In the genomic region with DNA sequence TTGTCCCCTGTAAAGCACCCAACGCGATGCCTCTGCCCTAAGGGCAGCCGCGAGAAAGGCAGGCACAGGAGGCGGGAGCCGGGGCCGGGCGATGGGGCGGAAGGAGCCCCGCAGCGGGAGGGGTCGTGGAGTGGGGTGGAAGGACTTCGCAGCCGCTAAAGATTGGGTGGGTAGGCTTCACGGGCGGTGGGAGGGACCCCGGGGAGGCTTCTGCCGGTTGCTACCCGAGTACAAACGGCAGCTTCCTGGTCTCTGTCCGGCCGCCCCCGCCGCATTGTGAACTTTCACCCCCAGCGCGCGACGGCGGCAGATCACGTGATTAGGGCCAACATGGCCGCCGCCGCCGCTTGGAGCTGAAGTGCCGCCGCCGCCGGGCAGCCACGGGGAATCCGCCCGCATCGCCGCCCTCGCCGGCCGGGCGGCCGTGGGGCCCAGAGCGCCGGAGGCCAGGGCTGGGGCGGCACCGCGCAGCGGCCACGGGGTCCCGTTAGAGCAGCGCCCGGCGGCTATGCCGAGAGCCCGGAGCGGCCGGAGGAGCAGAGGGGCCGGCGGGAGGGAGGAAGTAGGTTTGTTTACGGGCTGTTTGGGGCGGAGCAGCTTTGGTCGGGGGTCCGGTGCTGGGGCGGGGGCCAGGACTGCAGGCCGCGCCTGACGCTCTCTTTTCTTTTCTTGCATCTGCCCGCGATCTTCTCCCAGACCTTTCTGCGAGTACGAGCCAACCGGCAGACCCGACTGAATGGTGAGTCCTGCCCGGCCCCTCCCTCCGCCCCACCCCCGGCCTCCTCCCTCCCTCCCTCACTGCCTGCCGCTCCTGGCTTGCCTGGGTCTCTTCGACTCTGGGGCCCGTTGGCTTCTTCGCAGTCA, we compare ENCODE assay signal across 1 cellular context.
TF ChIP-seq lines count a peak whose summit lies in the region.

No MANE protein-coding gene starts in this region.

TF ChIP-seq in HepG2, 621 proteins besides CTCF, POLR2A, EP300 and RAD21 (continued from another document and continues in another):
- TF ChIP-seq, protein P1, sequence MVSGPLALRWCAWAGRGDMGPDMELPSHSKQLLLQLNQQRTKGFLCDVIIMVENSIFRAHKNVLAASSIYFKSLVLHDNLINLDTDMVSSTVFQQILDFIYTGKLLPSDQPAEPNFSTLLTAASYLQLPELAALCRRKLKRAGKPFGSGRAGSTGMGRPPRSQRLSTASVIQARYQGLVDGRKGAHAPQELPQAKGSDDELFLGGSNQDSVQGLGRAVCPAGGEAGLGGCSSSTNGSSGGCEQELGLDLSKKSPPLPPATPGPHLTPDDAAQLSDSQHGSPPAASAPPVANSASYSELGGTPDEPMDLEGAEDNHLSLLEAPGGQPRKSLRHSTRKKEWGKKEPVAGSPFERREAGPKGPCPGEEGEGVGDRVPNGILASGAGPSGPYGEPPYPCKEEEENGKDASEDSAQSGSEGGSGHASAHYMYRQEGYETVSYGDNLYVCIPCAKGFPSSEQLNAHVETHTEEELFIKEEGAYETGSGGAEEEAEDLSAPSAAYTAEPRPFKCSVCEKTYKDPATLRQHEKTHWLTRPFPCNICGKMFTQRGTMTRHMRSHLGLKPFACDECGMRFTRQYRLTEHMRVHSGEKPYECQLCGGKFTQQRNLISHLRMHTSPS (CRISPR knock-in tag; IDR thresholded peaks at IDR 0.05; ENCODE audit: low read depth): peak; percentile 48; the same call in 1 of the 2 replicates
- TF ChIP-seq ZNF138 (CRISPR knock-in tag; IDR thresholded peaks at IDR 0.05; ENCODE audit: low read depth) (0 out of 2 replicates have a peak, but pooled peaks have one; percentile 72), ZBTB20 (CRISPR knock-in tag; IDR thresholded peaks at IDR 0.05; ENCODE audit: borderline replicate concordance, low read depth) (peak; percentile 57; the same call in 1 of the 2 replicates), PCBP2 (optimal IDR thresholded peaks at IDR 0.05; ENCODE audit: low read depth, low read length, poor library complexity, severe bottlenecking) (no peak), ARNTL (CRISPR knock-in tag; IDR thresholded peaks at IDR 0.05) (0 out of 2 replicates have a peak, but pooled peaks have one; percentile 45), KDM6A (CRISPR knock-in tag; IDR thresholded peaks at IDR 0.05; ENCODE audit: low read depth) (no peak), KAT8 (CRISPR knock-in tag; IDR thresholded peaks at IDR 0.05) (peak; percentile 95), AGO2 (optimal IDR thresholded peaks at IDR 0.05; ENCODE audit: low read depth, low read length) (peak; percentile 95), YEATS4 (CRISPR knock-in tag; IDR thresholded peaks at IDR 0.05; ENCODE audit: borderline replicate concordance) (peak; percentile 81; the same call in 1 of the 2 replicates), DMAP1 (CRISPR knock-in tag; IDR thresholded peaks at IDR 0.05) (no peak), ZNF850 (CRISPR knock-in tag; conservative IDR thresholded peaks at IDR 0.05) (no peak), ZFP90 (CRISPR knock-in tag; IDR thresholded peaks at IDR 0.05; ENCODE audit: borderline replicate concordance) (no peak), ZNF10 (CRISPR knock-in tag; IDR thresholded peaks at IDR 0.05; ENCODE audit: borderline replicate concordance, low read depth) (no peak), SETDB1 (CRISPR knock-in tag; IDR thresholded peaks at IDR 0.05; ENCODE audit: borderline replicate concordance) (no peak), KLF9 (CRISPR knock-in tag; IDR thresholded peaks at IDR 0.05; ENCODE audit: low read depth) (no peak), SOX5 (CRISPR knock-in tag; IDR thresholded peaks at IDR 0.05; ENCODE audit: borderline replicate concordance) (no peak), GLI4 (CRISPR knock-in tag; IDR thresholded peaks at IDR 0.05; ENCODE audit: borderline replicate concordance) (no peak), HNF4G (IDR thresholded peaks at IDR 0.05; ENCODE audit: borderline replicate concordance, low read depth, low read length) (peak; percentile 61; the same call in 1 of the 2 replicates), HNF4G (CRISPR knock-in tag; IDR thresholded peaks at IDR 0.05; ENCODE audit: borderline replicate concordance, low read depth) (no peak; the same call in 1 of the 2 replicates), ZFP36L1 (CRISPR knock-in tag; IDR thresholded peaks at IDR 0.05) (no peak), ZNF674 (CRISPR knock-in tag; IDR thresholded peaks at IDR 0.05; ENCODE audit: low read depth) (0 out of 2 replicates have a peak, but pooled peaks have one; percentile 86), PHB2 (IDR thresholded peaks at IDR 0.05; ENCODE audit: partially characterized antibody) (no peak), ZBTB38 (CRISPR knock-in tag; IDR thresholded peaks at IDR 0.05) (peak; percentile 52; the same call in 1 of the 2 replicates), ZNF12 (CRISPR knock-in tag; IDR thresholded peaks at IDR 0.05) (0 out of 2 replicates have a peak, but pooled peaks have one; percentile 25), ZNF547 (CRISPR knock-in tag; IDR thresholded peaks at IDR 0.05) (peak; percentile 72; the same call in 1 of the 2 replicates), JUNB (CRISPR knock-in tag; IDR thresholded peaks at IDR 0.05; ENCODE audit: borderline replicate concordance) (no peak), CEBPB (IDR thresholded peaks at IDR 0.05; ENCODE audit: borderline replicate concordance, low read depth, low read length) (no peak)
- TF ChIP-seq, protein P2, sequence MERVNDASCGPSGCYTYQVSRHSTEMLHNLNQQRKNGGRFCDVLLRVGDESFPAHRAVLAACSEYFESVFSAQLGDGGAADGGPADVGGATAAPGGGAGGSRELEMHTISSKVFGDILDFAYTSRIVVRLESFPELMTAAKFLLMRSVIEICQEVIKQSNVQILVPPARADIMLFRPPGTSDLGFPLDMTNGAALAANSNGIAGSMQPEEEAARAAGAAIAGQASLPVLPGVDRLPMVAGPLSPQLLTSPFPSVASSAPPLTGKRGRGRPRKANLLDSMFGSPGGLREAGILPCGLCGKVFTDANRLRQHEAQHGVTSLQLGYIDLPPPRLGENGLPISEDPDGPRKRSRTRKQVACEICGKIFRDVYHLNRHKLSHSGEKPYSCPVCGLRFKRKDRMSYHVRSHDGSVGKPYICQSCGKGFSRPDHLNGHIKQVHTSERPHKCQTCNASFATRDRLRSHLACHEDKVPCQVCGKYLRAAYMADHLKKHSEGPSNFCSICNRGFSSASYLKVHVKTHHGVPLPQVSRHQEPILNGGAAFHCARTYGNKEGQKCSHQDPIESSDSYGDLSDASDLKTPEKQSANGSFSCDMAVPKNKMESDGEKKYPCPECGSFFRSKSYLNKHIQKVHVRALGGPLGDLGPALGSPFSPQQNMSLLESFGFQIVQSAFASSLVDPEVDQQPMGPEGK (CRISPR knock-in tag; IDR thresholded peaks at IDR 0.05): peak; percentile 81
- TF ChIP-seq, protein P3, sequence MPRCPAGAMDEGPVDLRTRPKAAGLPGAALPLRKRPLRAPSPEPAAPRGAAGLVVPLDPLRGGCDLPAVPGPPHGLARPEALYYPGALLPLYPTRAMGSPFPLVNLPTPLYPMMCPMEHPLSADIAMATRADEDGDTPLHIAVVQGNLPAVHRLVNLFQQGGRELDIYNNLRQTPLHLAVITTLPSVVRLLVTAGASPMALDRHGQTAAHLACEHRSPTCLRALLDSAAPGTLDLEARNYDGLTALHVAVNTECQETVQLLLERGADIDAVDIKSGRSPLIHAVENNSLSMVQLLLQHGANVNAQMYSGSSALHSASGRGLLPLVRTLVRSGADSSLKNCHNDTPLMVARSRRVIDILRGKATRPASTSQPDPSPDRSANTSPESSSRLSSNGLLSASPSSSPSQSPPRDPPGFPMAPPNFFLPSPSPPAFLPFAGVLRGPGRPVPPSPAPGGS (CRISPR knock-in tag; IDR thresholded peaks at IDR 0.05): peak; percentile 66; the same call in 1 of the 2 replicates
- TF ChIP-seq, protein P4, sequence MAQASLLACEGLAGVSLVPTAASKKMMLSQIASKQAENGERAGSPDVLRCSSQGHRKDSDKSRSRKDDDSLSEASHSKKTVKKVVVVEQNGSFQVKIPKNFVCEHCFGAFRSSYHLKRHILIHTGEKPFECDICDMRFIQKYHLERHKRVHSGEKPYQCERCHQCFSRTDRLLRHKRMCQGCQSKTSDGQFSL (CRISPR knock-in tag; IDR thresholded peaks at IDR 0.05): no peak
- TF ChIP-seq, protein P5, sequence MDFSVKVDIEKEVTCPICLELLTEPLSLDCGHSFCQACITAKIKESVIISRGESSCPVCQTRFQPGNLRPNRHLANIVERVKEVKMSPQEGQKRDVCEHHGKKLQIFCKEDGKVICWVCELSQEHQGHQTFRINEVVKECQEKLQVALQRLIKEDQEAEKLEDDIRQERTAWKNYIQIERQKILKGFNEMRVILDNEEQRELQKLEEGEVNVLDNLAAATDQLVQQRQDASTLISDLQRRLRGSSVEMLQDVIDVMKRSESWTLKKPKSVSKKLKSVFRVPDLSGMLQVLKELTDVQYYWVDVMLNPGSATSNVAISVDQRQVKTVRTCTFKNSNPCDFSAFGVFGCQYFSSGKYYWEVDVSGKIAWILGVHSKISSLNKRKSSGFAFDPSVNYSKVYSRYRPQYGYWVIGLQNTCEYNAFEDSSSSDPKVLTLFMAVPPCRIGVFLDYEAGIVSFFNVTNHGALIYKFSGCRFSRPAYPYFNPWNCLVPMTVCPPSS (IDR thresholded peaks at IDR 0.05): no peak
- TF ChIP-seq, protein P6, sequence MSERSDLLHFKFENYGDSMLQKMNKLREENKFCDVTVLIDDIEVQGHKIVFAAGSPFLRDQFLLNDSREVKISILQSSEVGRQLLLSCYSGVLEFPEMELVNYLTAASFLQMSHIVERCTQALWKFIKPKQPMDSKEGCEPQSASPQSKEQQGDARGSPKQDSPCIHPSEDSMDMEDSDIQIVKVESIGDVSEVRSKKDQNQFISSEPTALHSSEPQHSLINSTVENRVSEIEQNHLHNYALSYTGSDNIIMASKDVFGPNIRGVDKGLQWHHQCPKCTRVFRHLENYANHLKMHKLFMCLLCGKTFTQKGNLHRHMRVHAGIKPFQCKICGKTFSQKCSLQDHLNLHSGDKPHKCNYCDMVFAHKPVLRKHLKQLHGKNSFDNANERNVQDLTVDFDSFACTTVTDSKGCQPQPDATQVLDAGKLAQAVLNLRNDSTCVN (CRISPR knock-in tag; IDR thresholded peaks at IDR 0.05; ENCODE audit: borderline replicate concordance): 0 out of 2 replicates have a peak, but pooled peaks have one; percentile 34
- TF ChIP-seq, protein P7, sequence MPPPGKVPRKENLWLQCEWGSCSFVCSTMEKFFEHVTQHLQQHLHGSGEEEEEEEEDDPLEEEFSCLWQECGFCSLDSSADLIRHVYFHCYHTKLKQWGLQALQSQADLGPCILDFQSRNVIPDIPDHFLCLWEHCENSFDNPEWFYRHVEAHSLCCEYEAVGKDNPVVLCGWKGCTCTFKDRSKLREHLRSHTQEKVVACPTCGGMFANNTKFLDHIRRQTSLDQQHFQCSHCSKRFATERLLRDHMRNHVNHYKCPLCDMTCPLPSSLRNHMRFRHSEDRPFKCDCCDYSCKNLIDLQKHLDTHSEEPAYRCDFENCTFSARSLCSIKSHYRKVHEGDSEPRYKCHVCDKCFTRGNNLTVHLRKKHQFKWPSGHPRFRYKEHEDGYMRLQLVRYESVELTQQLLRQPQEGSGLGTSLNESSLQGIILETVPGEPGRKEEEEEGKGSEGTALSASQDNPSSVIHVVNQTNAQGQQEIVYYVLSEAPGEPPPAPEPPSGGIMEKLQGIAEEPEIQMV (CRISPR knock-in tag; IDR thresholded peaks at IDR 0.05; ENCODE audit: low read depth): 0 out of 2 replicates have a peak, but pooled peaks have one; percentile 31
- TF ChIP-seq, protein P8, sequence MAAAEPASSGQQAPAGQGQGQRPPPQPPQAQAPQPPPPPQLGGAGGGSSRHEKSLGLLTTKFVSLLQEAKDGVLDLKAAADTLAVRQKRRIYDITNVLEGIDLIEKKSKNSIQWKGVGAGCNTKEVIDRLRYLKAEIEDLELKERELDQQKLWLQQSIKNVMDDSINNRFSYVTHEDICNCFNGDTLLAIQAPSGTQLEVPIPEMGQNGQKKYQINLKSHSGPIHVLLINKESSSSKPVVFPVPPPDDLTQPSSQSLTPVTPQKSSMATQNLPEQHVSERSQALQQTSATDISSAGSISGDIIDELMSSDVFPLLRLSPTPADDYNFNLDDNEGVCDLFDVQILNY (CRISPR knock-in tag; conservative IDR thresholded peaks at IDR 0.05): no peak; the same call in 1 of the 2 replicates
- TF ChIP-seq, protein P9, sequence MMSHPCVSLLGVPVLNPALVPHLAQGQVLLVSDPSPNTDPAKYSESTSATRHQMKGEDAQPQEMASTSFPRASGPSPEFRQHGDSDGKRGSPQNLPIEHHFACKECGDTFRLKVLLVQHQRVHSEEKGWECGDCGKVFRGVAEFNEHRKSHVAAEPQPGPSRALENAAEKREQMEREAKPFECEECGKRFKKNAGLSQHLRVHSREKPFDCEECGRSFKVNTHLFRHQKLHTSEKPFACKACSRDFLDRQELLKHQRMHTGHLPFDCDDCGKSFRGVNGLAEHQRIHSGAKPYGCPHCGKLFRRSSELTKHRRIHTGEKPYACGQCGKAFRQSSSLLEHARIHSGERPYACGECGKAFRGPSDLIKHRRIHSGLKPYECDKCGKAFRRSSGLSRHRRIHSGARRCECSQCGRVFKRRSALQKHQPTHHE (CRISPR knock-in tag; IDR thresholded peaks at IDR 0.05; ENCODE audit: borderline replicate concordance): 0 out of 2 replicates have a peak, but pooled peaks have one; percentile 35
- TF ChIP-seq, protein P10, sequence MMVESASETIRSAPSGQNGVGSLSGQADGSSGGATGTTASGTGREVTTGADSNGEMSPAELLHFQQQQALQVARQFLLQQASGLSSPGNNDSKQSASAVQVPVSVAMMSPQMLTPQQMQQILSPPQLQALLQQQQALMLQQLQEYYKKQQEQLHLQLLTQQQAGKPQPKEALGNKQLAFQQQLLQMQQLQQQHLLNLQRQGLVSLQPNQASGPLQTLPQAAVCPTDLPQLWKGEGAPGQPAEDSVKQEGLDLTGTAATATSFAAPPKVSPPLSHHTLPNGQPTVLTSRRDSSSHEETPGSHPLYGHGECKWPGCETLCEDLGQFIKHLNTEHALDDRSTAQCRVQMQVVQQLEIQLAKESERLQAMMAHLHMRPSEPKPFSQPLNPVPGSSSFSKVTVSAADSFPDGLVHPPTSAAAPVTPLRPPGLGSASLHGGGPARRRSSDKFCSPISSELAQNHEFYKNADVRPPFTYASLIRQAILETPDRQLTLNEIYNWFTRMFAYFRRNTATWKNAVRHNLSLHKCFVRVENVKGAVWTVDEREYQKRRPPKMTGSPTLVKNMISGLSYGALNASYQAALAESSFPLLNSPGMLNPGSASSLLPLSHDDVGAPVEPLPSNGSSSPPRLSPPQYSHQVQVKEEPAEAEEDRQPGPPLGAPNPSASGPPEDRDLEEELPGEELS (CRISPR knock-in tag; IDR thresholded peaks at IDR 0.05): 0 out of 2 replicates have a peak, but pooled peaks have one; percentile 17
- TF ChIP-seq, protein P11, sequence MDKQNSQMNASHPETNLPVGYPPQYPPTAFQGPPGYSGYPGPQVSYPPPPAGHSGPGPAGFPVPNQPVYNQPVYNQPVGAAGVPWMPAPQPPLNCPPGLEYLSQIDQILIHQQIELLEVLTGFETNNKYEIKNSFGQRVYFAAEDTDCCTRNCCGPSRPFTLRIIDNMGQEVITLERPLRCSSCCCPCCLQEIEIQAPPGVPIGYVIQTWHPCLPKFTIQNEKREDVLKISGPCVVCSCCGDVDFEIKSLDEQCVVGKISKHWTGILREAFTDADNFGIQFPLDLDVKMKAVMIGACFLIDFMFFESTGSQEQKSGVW (CRISPR knock-in tag; IDR thresholded peaks at IDR 0.05; ENCODE audit: borderline replicate concordance): no peak
- TF ChIP-seq, protein P12, sequence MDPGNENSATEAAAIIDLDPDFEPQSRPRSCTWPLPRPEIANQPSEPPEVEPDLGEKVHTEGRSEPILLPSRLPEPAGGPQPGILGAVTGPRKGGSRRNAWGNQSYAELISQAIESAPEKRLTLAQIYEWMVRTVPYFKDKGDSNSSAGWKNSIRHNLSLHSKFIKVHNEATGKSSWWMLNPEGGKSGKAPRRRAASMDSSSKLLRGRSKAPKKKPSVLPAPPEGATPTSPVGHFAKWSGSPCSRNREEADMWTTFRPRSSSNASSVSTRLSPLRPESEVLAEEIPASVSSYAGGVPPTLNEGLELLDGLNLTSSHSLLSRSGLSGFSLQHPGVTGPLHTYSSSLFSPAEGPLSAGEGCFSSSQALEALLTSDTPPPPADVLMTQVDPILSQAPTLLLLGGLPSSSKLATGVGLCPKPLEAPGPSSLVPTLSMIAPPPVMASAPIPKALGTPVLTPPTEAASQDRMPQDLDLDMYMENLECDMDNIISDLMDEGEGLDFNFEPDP (CRISPR knock-in tag; conservative IDR thresholded peaks at IDR 0.05): peak; percentile 98
